Comparison of ENCODE assay signal across 25 cellular contexts in the genomic region with DNA sequence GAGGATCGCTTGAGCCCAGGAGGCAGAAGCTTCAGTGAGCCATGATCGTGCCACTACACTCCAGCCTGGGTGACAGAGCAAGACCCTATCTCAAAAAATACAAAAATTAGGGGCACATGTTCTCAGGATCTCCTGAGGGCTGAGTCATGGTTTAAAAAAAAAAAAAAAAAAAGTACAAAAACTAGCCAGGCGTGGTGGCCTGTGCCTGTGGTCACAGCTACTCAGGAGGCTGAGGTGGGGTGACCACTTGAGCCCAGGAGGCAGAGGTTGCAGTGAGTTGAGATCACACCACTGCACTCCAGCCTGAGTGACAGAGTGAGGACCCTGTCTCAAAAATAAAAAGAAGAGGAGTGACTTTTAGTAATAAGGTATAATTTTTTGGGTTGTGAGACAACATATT. TPM values are rescaled to one million over a fixed set of nuclear protein-coding genes. Genes with fewer than 3 reads are reported as not detected.
DNase-seq lines count a peak whose midpoint lies in the region; ATAC-seq and TF ChIP-seq lines count a peak whose summit lies in the region.
"Had no signal": no experiment of that assay in that cellular context is flagged by ENCODE, and none has a peak within 500 bp of the region (broad histone marks: within the 10 kb centered on the region; RNA-seq: fewer than 3 reads in every experiment).

No MANE protein-coding gene starts in this region.

- no peaks in the 10 kb centered on the region for H3F3A ChIP-seq in PC-9 (ENCODE audit: insufficient read depth, low read depth)

- H3K27me3 Mint-ChIP-seq in activated naive CD8-positive, alpha-beta T cell treated with anti-CD3 and anti-CD28 coated beads for 36 hours = no peaks in the 10 kb centered on the region
- no peaks in the 10 kb centered on the region for H3K27me3 Mint-ChIP-seq in activated naive CD8-positive, alpha-beta T cell treated with anti-CD3 and anti-CD28 coated beads, Interleukin-2, amount 50 U/mL, for 24 hours
- no peaks in the 10 kb centered on the region for H3K27me3 Mint-ChIP-seq in chondrocyte (ENCODE audit: low read depth)
- H3K27me3 Mint-ChIP-seq in progenitor cell of endocrine pancreas = no peaks in the 10 kb centered on the region

- intact Hi-C loops in PC-9 (cut with micrococcal nuclease; ENCODE audit: unreplicated experiment) = no loop called here

- TF ChIP-seq CTCF in chondrocyte (IDR thresholded peaks at IDR 0.05) = no peak
- TF ChIP-seq CTCF in progenitor cell of endocrine pancreas (IDR thresholded peaks at IDR 0.05; ENCODE audit: unreplicated experiment) = no peak
- no peak for TF ChIP-seq CTCF in PC-9 (conservative IDR thresholded peaks at IDR 0.05)

- CTCF ChIA-PET in PC-9 (lab: Charles Lee) = no interaction called here

- 0 out of 2 replicates have a peak, but pooled peaks cover 6% of the 10 kb centered on the region for H3K4me1 ChIP-seq in PC-9 (replicated peaks; ENCODE audit: insufficient read depth)
- H3K4me1 ChIP-seq: BE2C, SJCRH30 had no signal

- no peak for ATAC-seq in activated naive CD8-positive, alpha-beta T cell treated with anti-CD3 and anti-CD28 coated beads, Interleukin-2, amount 50 U/mL, for 24 hours
- ATAC-seq: HCT116, Right ventricle myocardium inferior, SK-N-SH treated with all-trans-retinoic acid at 6 μM for 48 hours had no signal

- POLR2A ChIA-PET in PC-9 (lab: Charles Lee; ENCODE audit: unreplicated experiment) = no interaction called here

- H3K4me3 Mint-ChIP-seq in activated naive CD8-positive, alpha-beta T cell treated with anti-CD3 and anti-CD28 coated beads for 36 hours = no peak overlapping the region
- no peak overlapping the region for H3K4me3 Mint-ChIP-seq in activated naive CD8-positive, alpha-beta T cell treated with anti-CD3 and anti-CD28 coated beads, Interleukin-2, amount 50 U/mL, for 24 hours
- H3K4me3 Mint-ChIP-seq in chondrocyte (ENCODE audit: unreplicated experiment) = no peak overlapping the region
- no peak overlapping the region for H3K4me3 Mint-ChIP-seq in progenitor cell of endocrine pancreas (ENCODE audit: low read depth)

- H3K9me2 ChIP-seq in PC-9 (ENCODE audit: insufficient read depth) = no peaks in the 10 kb centered on the region

- H3K79me2 ChIP-seq in PC-9 (ENCODE audit: low read depth) = no peaks in the 10 kb centered on the region

- H3K36me3 ChIP-seq in PC-9 (ENCODE audit: low read depth) = peaks cover 32% of the 10 kb centered on the region
- H3K36me3 ChIP-seq: BE2C had no signal

- DNase-seq in activated naive CD8-positive, alpha-beta T cell treated with anti-CD3 and anti-CD28 coated beads for 36 hours = no peak
- no peak for DNase-seq in activated naive CD8-positive, alpha-beta T cell treated with anti-CD3 and anti-CD28 coated beads, Interleukin-2, amount 50 U/mL, for 24 hours
- DNase-seq in chondrocyte (ENCODE audit: low spot score) (no peak), progenitor cell of endocrine pancreas (ENCODE audit: low spot score, unreplicated experiment) (no peak), NCI-H1092 (lab: John Stamatoyannopoulos, UW) (no peak), EL (no peak), PC-9 (no peak), ecto neural progenitor cell (ENCODE audit: low spot score) (no peak)
- DNase-seq: BE2C, DMS153, DND-41, MV-4-11, NCI-H1105 treated with DMSO at 0.1 percent for 48 hours, NCI-H2029, NCI-H446, NCI-H524 treated with DMSO at 0.1 percent for 48 hours, NCI-H774, SJCRH30 had no signal

- peaks cover 1% of the 10 kb centered on the region for H3K4me1 Mint-ChIP-seq in activated naive CD8-positive, alpha-beta T cell treated with anti-CD3 and anti-CD28 coated beads for 36 hours
- H3K4me1 Mint-ChIP-seq in activated naive CD8-positive, alpha-beta T cell treated with anti-CD3 and anti-CD28 coated beads, Interleukin-2, amount 50 U/mL, for 24 hours = peaks cover 5% of the 10 kb centered on the region
- H3K4me1 Mint-ChIP-seq in chondrocyte (ENCODE audit: low read depth) (peaks cover 10% of the 10 kb centered on the region), progenitor cell of endocrine pancreas (ENCODE audit: low read depth) (peaks cover 4% of the 10 kb centered on the region)

- no peaks in the 10 kb centered on the region for H3K27me3 ChIP-seq in PC-9 (ENCODE audit: insufficient read depth, low read depth)
- H3K27me3 ChIP-seq: BE2C, SJCRH30 had no signal

- no peak overlapping the region for H3K27ac ChIP-seq in PC-9
- H3K27ac ChIP-seq: 22Rv1, HL-60, SJCRH30 had no signal

- peak overlapping the region; percentile 29 for H3K27ac Mint-ChIP-seq in activated naive CD8-positive, alpha-beta T cell treated with anti-CD3 and anti-CD28 coated beads for 36 hours
- no peak overlapping the region for H3K27ac Mint-ChIP-seq in activated naive CD8-positive, alpha-beta T cell treated with anti-CD3 and anti-CD28 coated beads, Interleukin-2, amount 50 U/mL, for 24 hours
- H3K27ac Mint-ChIP-seq in chondrocyte (ENCODE audit: unreplicated experiment) (peak overlapping the region; percentile 27), progenitor cell of endocrine pancreas (peak overlapping the region; percentile 37)

- H3K9me3 Mint-ChIP-seq in activated naive CD8-positive, alpha-beta T cell treated with anti-CD3 and anti-CD28 coated beads for 36 hours = no peaks in the 10 kb centered on the region
- no peaks in the 10 kb centered on the region for H3K9me3 Mint-ChIP-seq in activated naive CD8-positive, alpha-beta T cell treated with anti-CD3 and anti-CD28 coated beads, Interleukin-2, amount 50 U/mL, for 24 hours
- H3K9me3 Mint-ChIP-seq in chondrocyte (ENCODE audit: low read depth) = no peaks in the 10 kb centered on the region
- no peaks in the 10 kb centered on the region for H3K9me3 Mint-ChIP-seq in progenitor cell of endocrine pancreas (ENCODE audit: low read depth)

- H3K4me3 ChIP-seq in PC-9 = no peak overlapping the region
- H3K4me3 ChIP-seq: SJCRH30 had no signal

- H3K36me3 Mint-ChIP-seq in activated naive CD8-positive, alpha-beta T cell treated with anti-CD3 and anti-CD28 coated beads for 36 hours = peaks cover 40% of the 10 kb centered on the region
- peaks cover 61% of the 10 kb centered on the region for H3K36me3 Mint-ChIP-seq in activated naive CD8-positive, alpha-beta T cell treated with anti-CD3 and anti-CD28 coated beads, Interleukin-2, amount 50 U/mL, for 24 hours (ENCODE audit: low read depth)
- H3K36me3 Mint-ChIP-seq in chondrocyte (ENCODE audit: low read depth) = peaks cover 36% of the 10 kb centered on the region
- peaks cover 22% of the 10 kb centered on the region for H3K36me3 Mint-ChIP-seq in progenitor cell of endocrine pancreas (ENCODE audit: insufficient read depth)

- no peaks in the 10 kb centered on the region for H3K9me3 ChIP-seq in PC-9 (ENCODE audit: insufficient read depth, low read depth)
- H3K9me3 ChIP-seq: BE2C, SJCRH30 had no signal

- H4K20me1 ChIP-seq in PC-9 (ENCODE audit: insufficient read depth) = no peaks in the 10 kb centered on the region; the same call in 1 of the 2 replicates

- H3K4me2 ChIP-seq in PC-9 = no peak overlapping the region

- no peak overlapping the region for H2AFZ ChIP-seq in PC-9

- BruUV-seq in PC-9 (replicated peaks; lab: Mats Ljungman, UMichigan) = no TSS peak

RNA-seq across cellular contexts. Expression of gene BLMH, which starts 16.9 kb away (rescaled TPM):
- total RNA-seq in activated naive CD8-positive, alpha-beta T cell treated with anti-CD3 and anti-CD28 coated beads for 36 hours = 10 to 100 TPM; 85.1 to 86.8 TPM
- total RNA-seq in chondrocyte (44.5 to 60.2 TPM (median 49.5 TPM) in 3 replicates), progenitor cell of endocrine pancreas (60.9 and 64.2 TPM in 2 replicates), PC-9 (2021) (20.7 and 23.4 TPM in 2 replicates)

RNA-seq across cellular contexts. Expression of gene SLC6A4, which starts 39.4 kb away (rescaled TPM):
- not detected for total RNA-seq in activated naive CD8-positive, alpha-beta T cell treated with anti-CD3 and anti-CD28 coated beads for 36 hours
- total RNA-seq in chondrocyte (not detected in 3 replicates), progenitor cell of endocrine pancreas (0.64 and 0.96 TPM in 2 replicates), PC-9 (2021) (not detected in 2 replicates)
- total RNA-seq: H4, RPMI7951 had no signal

RNA-seq across cellular contexts. Expression of gene TMIGD1, which starts 59.0 kb away (rescaled TPM):
- total RNA-seq in activated naive CD8-positive, alpha-beta T cell treated with anti-CD3 and anti-CD28 coated beads for 36 hours = not detected
- total RNA-seq in chondrocyte (not detected in 3 replicates), progenitor cell of endocrine pancreas (not detected in 2 replicates), PC-9 (2021) (not detected in 2 replicates)
- total RNA-seq: H4, Right ventricle myocardium inferior, RPMI7951, SJCRH30 had no signal
